Comparison of ENCODE assay signal across 8 cellular contexts in the genomic region with DNA sequence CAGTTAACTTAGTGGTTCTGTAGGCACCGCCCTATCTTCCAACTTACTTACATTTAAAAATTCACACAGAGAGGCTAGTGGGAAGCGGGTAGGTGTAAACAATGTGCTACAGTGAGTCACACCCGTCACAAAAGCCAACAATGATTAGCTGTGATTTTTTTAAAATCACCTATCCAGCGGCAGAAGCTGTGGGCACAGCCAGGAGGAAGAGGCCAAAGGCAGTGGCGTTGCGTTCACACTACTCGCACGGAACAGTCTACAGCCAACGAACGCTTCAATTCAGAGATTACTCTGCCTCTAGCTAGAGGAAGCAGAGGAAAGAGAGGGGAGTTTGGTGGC. TPM values are rescaled to one million over a fixed set of nuclear protein-coding genes. Genes with fewer than 3 reads are reported as not detected.
DNase-seq lines count a peak whose midpoint lies in the region; ATAC-seq and TF ChIP-seq lines count a peak whose summit lies in the region.

No MANE protein-coding gene starts in this region.

- H3K4me3 Mint-ChIP-seq in progenitor cell of endocrine pancreas (ENCODE audit: low read depth): peak overlapping the region; percentile 77

- no peaks in the 10 kb centered on the region for H3K9me3 Mint-ChIP-seq in progenitor cell of endocrine pancreas (ENCODE audit: low read depth)

- peaks cover 47% of the 10 kb centered on the region for H3K27me3 Mint-ChIP-seq in progenitor cell of endocrine pancreas

- DNase-seq in AG09319 (ENCODE audit: extremely low read depth, low read depth) (peak; percentile 3), SW480 (ENCODE audit: low spot score) (peak; percentile 79), progenitor cell of endocrine pancreas (ENCODE audit: low spot score, unreplicated experiment) (no peak), activated gamma-delta T cell (lab: John Stamatoyannopoulos, UW) (no peak), NCI-H1436 (lab: John Stamatoyannopoulos, UW) (no peak)

- no peaks in the 10 kb centered on the region for H3K27me3 ChIP-seq in gastroesophageal sphincter

- TF ChIP-seq CTCF in AG09319 (IDR thresholded peaks at IDR 0.05; ENCODE audit: low read depth, low read length): no peak
- no peak for TF ChIP-seq CTCF in gastroesophageal sphincter (IDR thresholded peaks at IDR 0.05)
- TF ChIP-seq CTCF in progenitor cell of endocrine pancreas (IDR thresholded peaks at IDR 0.05; ENCODE audit: unreplicated experiment): no peak

- H3K27ac Mint-ChIP-seq in progenitor cell of endocrine pancreas: peak overlapping the region; percentile 94

- H3K4me1 ChIP-seq in gastroesophageal sphincter: peaks cover 0 to 37% (median 7%) of the 10 kb centered on the region in 3 donors

- peak overlapping the region; percentile 60 to 80 for H3K4me3 ChIP-seq in gastroesophageal sphincter

- no peaks in the 10 kb centered on the region for H3K36me3 Mint-ChIP-seq in progenitor cell of endocrine pancreas (ENCODE audit: insufficient read depth)

- no peaks in the 10 kb centered on the region for H3K9me3 ChIP-seq in gastroesophageal sphincter

- TF ChIP-seq POLR2A in gastroesophageal sphincter (IDR thresholded peaks at IDR 0.05): no peak

- H3K36me3 ChIP-seq in gastroesophageal sphincter: no peaks in the 10 kb centered on the region

- ATAC-seq in GM18909 (IDR thresholded peaks at IDR 0.05; ENCODE audit: poor library complexity, unreplicated experiment) (peak; percentile 56), HG03139 (IDR thresholded peaks at IDR 0.05; ENCODE audit: unreplicated experiment) (peak; percentile 28), gastroesophageal sphincter (peak; percentile 50)

- no peak for TF ChIP-seq EP300 in gastroesophageal sphincter (IDR thresholded peaks at IDR 0.05)

- peaks cover 32% of the 10 kb centered on the region for H3K4me1 Mint-ChIP-seq in progenitor cell of endocrine pancreas (ENCODE audit: low read depth)

- 1 to 3% methylated on average over 10 of the region's 10 CpGs for WGBS in gastroesophageal sphincter (ENCODE audit: low coverage in 1 of 2), 2 donors

- H3K27ac ChIP-seq in gastroesophageal sphincter: peak overlapping the region; percentile 82 to 96 (median 95)

RNA-seq across cellular contexts. Expression of a gene that starts 2.5 kb away (rescaled TPM):
- total RNA-seq in gastroesophageal sphincter (10 to 100 TPM; 13.4 to 26.4 (median 24.0) TPM), progenitor cell of endocrine pancreas (5.7 and 6.5 TPM in 2 replicates)

Comparison
In these comparisons a context has a peak if more than half of its experiments do, and no peak if none do; other contexts are left out.
1. DNase-seq: peak in AG09319 (single experiment) and SW480 (single experiment); none in progenitor cell of endocrine pancreas (single experiment), activated gamma-delta T cell (single experiment) and NCI-H1436 (single experiment).
2. Peak in every context shown above with its lines, with median percentiles within 50 percentile points of each other: ATAC-seq.